ENCODE assay signal across 8 cellular contexts in genomic region chr2:69755862-69756467, GRCh38. TPM values are rescaled to one million over a fixed set of nuclear protein-coding genes. Genes with fewer than 3 reads are reported as not detected.
DNase-seq lines count a peak whose midpoint lies in the region; ATAC-seq and TF ChIP-seq lines count a peak whose summit lies in the region.

No MANE protein-coding gene starts in this region.

- peak overlapping the region; percentile 71 for H3K4me2 ChIP-seq in PC-9

- no peaks in the 10 kb centered on the region for H3K36me3 Mint-ChIP-seq in activated naive CD4-positive, alpha-beta T cell treated with anti-CD3 and anti-CD28 coated beads for 36 hours (ENCODE audit: low read depth)
- H3K36me3 Mint-ChIP-seq in naive thymus-derived CD8-positive, alpha-beta T cell: peaks cover 0 to 3% (median 0%) of the 10 kb centered on the region in 3 donors

- H3K27me3 Mint-ChIP-seq in activated naive CD4-positive, alpha-beta T cell treated with anti-CD3 and anti-CD28 coated beads for 36 hours (ENCODE audit: low read depth): no peaks in the 10 kb centered on the region
- no peaks in the 10 kb centered on the region for H3K27me3 Mint-ChIP-seq in naive thymus-derived CD8-positive, alpha-beta T cell

- H3K9me3 Mint-ChIP-seq in activated naive CD4-positive, alpha-beta T cell treated with anti-CD3 and anti-CD28 coated beads for 36 hours: no peaks in the 10 kb centered on the region
- no peaks in the 10 kb centered on the region for H3K9me3 Mint-ChIP-seq in naive thymus-derived CD8-positive, alpha-beta T cell

- H3K9me3 ChIP-seq in PC-9 (ENCODE audit: insufficient read depth, low read depth) (no peaks in the 10 kb centered on the region), skeletal muscle tissue (ENCODE audit: control insufficient read depth in 3 of 3, low read length in 3 of 3) (no peaks in the 10 kb centered on the region)

- CTCF ChIA-PET in PC-9 (lab: Charles Lee): interaction anchor here (1.1 kb wide), 1 partner anchor 31 kb away, joined by 7 read pairs; no protein-coding TSS in a partner anchor
- CTCF ChIA-PET in activated naive CD4-positive, alpha-beta T cell treated with anti-CD3 and anti-CD28 coated beads for 36 hours (lab: Charles Lee): interaction anchor here (0.6 to 1.4 kb wide), 7 partner anchors 14 to 320 kb away, joined by 3 to 5 read pairs (median 4); no protein-coding TSS in a partner anchor

- no peak for TF ChIP-seq CTCF in PC-9 (conservative IDR thresholded peaks at IDR 0.05)

- H3K4me3 Mint-ChIP-seq in activated naive CD4-positive, alpha-beta T cell treated with anti-CD3 and anti-CD28 coated beads for 36 hours: no peak overlapping the region
- no peak overlapping the region for H3K4me3 Mint-ChIP-seq in naive thymus-derived CD8-positive, alpha-beta T cell

- DNase-seq in PC-9: peak; percentile 81 to 91
- DNase-seq in fibroblast of peridontal ligament (ENCODE audit: extremely low read depth): peak; percentile 84
- DNase-seq in activated naive CD4-positive, alpha-beta T cell treated with anti-CD3 and anti-CD28 coated beads for 36 hours: no peak
- no peak for DNase-seq in naive thymus-derived CD8-positive, alpha-beta T cell
- DNase-seq in substantia nigra (lab: John Stamatoyannopoulos, UW): no peak
- no peak for DNase-seq in ecto neural progenitor cell (ENCODE audit: low spot score)

- no peaks in the 10 kb centered on the region for H3K27me3 ChIP-seq in PC-9 (ENCODE audit: insufficient read depth, low read depth)
- no peaks in the 10 kb centered on the region for H3K27me3 ChIP-seq in skeletal muscle tissue (ENCODE audit: control insufficient read depth in 3 of 3, insufficient read depth in 3 of 3, low read length in 3 of 3)

- BruUV-seq in PC-9 (replicated peaks; lab: Mats Ljungman, UMichigan): no TSS peak

- peak overlapping the region; percentile 62 for H3K27ac ChIP-seq in PC-9
- peak overlapping the region; percentile 20 for H3K27ac ChIP-seq in skeletal muscle tissue (ENCODE audit: low read depth, low read length)
- H3K27ac ChIP-seq in substantia nigra (ENCODE audit: low read depth, low read length, poor library complexity, severe bottlenecking): no peak overlapping the region

- H3K36me3 ChIP-seq in PC-9 (ENCODE audit: low read depth) (no peaks in the 10 kb centered on the region), skeletal muscle tissue (ENCODE audit: control insufficient read depth in 3 of 3, insufficient read depth in 3 of 3, low read length in 3 of 3) (peaks cover 0 to 5% (median 0%) of the 10 kb centered on the region in 3 donors)

- H3K4me1 Mint-ChIP-seq in activated naive CD4-positive, alpha-beta T cell treated with anti-CD3 and anti-CD28 coated beads for 36 hours (ENCODE audit: low read depth): peaks cover 12% of the 10 kb centered on the region
- peaks cover 0 to 22% (median 2%) of the 10 kb centered on the region in 4 donors for H3K4me1 Mint-ChIP-seq in naive thymus-derived CD8-positive, alpha-beta T cell

- peak; percentile 83 for ATAC-seq in GM21447 (IDR thresholded peaks at IDR 0.05; ENCODE audit: unreplicated experiment)
- ATAC-seq in naive thymus-derived CD8-positive, alpha-beta T cell: no peak

- intact Hi-C loops in PC-9 (cut with micrococcal nuclease; ENCODE audit: unreplicated experiment): loop anchor here (1.0 to 10.0 kb wide), 2 partner anchors 10 to 1521 kb away; no protein-coding TSS in a partner anchor
- intact Hi-C loops in activated naive CD4-positive, alpha-beta T cell treated with anti-CD3 and anti-CD28 coated beads for 36 hours (cut with micrococcal nuclease): no loop called here

- H3K4me3 ChIP-seq in PC-9: peak overlapping the region; percentile 27; the same call in 1 of the 2 replicates
- no peak overlapping the region for H3K4me3 ChIP-seq in skeletal muscle tissue (ENCODE audit: low read length in 3 of 3)

- no peak overlapping the region for H3K9ac ChIP-seq in skeletal muscle tissue (ENCODE audit: low read depth in 1 of 3, low read length in 3 of 3)

- POLR2A ChIA-PET in PC-9 (lab: Charles Lee; ENCODE audit: unreplicated experiment): interaction anchor here (0.6 to 0.7 kb wide), 9 partner anchors 9 to 1459 kb away, joined by 3 to 9 read pairs (median 3); partner anchors contain the start of gene NFU1
- POLR2A ChIA-PET in naive thymus-derived CD8-positive, alpha-beta T cell (lab: Charles Lee): no interaction called here

- H3K79me2 ChIP-seq in PC-9 (ENCODE audit: low read depth): peaks cover 27% of the 10 kb centered on the region

- H3F3A ChIP-seq in PC-9 (ENCODE audit: insufficient read depth, low read depth): peaks cover 13% of the 10 kb centered on the region

- no peak overlapping the region for H3K27ac Mint-ChIP-seq in activated naive CD4-positive, alpha-beta T cell treated with anti-CD3 and anti-CD28 coated beads for 36 hours
- H3K27ac Mint-ChIP-seq in naive thymus-derived CD8-positive, alpha-beta T cell: no peak overlapping the region

- H3K9me2 ChIP-seq in PC-9 (ENCODE audit: insufficient read depth): no peaks in the 10 kb centered on the region

- no peak overlapping the region for H2AFZ ChIP-seq in PC-9

- no peaks in the 10 kb centered on the region for H4K20me1 ChIP-seq in PC-9 (ENCODE audit: insufficient read depth)

- peaks cover 31% of the 10 kb centered on the region for H3K4me1 ChIP-seq in PC-9 (replicated peaks; ENCODE audit: insufficient read depth)
- peaks cover 0 to 12% (median 3%) of the 10 kb centered on the region in 3 donors for H3K4me1 ChIP-seq in skeletal muscle tissue (ENCODE audit: control insufficient read depth in 3 of 3, insufficient read depth in 3 of 3, low read length in 3 of 3)

RNA-seq across cellular contexts. Expression of gene ANXA4, which starts 14.0 kb away (rescaled TPM):
- total RNA-seq in PC-9 (2021) (82.9 and 109 TPM in 2 replicates), skeletal muscle tissue (18.8 TPM)
- 10 to 100 TPM; 21.4 to 23.9 TPM for total RNA-seq in activated naive CD4-positive, alpha-beta T cell treated with anti-CD3 and anti-CD28 coated beads for 36 hours
- 10 to 100 TPM in 1 of 2 experiments, 1 to 10 TPM in 1; 8.0 to 10.0 TPM for total RNA-seq in naive thymus-derived CD8-positive, alpha-beta T cell
- 10 to 100 TPM in 1 of 3 donors, 1 to 10 TPM in 2; 2.9 to 15.8 (median 3.8) TPM for polyA plus RNA-seq in naive thymus-derived CD8-positive, alpha-beta T cell

Comparison
In these comparisons a context has a peak if more than half of its experiments do, and no peak if none do; other contexts are left out.
1. DNase-seq: peak in PC-9 (2 of 2) and fibroblast of peridontal ligament (single experiment); none in activated naive CD4-positive, alpha-beta T cell treated with anti-CD3 and anti-CD28 coated beads for 36 hours (single experiment), naive thymus-derived CD8-positive, alpha-beta T cell (0 of 10), substantia nigra (0 of 49) and ecto neural progenitor cell (single experiment).